In genomic region chr10:4028027-4028471, GRCh38 we compare ENCODE assay signal across 1 cellular context.
TF ChIP-seq lines count a peak whose summit lies in the region.

No MANE protein-coding gene starts in this region.

TF ChIP-seq in GM23338, 12 proteins besides CTCF, POLR2A, EP300 and RAD21 (continued from another document):
- no peak for TF ChIP-seq ZNF462 (CRISPR knock-in tag; IDR thresholded peaks at IDR 0.05)
- TF ChIP-seq REST (IDR thresholded peaks at IDR 0.05; ENCODE audit: unreplicated experiment): no peak
